Comparison of ENCODE assay signal across 1 cellular context in genomic region chr2:43044093-43044614, GRCh38.
A peak's percentile ranks its signal among the peaks of the same experiment; 100 is the strongest.
TF ChIP-seq lines count a peak whose summit lies in the region.

No MANE protein-coding gene starts in this region.

TF ChIP-seq in HepG2, 621 proteins besides CTCF, POLR2A, EP300 and RAD21 (continued from another document and continues in another):
- TF ChIP-seq ZNF891 (CRISPR knock-in tag; IDR thresholded peaks at IDR 0.05) (peak; percentile 73), NFKB2 (CRISPR knock-in tag; IDR thresholded peaks at IDR 0.05; ENCODE audit: borderline replicate concordance) (no peak; the same call in 1 of the 2 replicates), ZBTB38 (CRISPR knock-in tag; IDR thresholded peaks at IDR 0.05) (peak; percentile 68; the same call in 1 of the 2 replicates), ZNF776 (CRISPR knock-in tag; IDR thresholded peaks at IDR 0.05) (no peak), MYPOP (CRISPR knock-in tag; IDR thresholded peaks at IDR 0.05) (no peak), DR1 (CRISPR knock-in tag; IDR thresholded peaks at IDR 0.05) (no peak), FOXC1 (CRISPR knock-in tag; IDR thresholded peaks at IDR 0.05; ENCODE audit: borderline replicate concordance) (peak; percentile 78), ELF3 (CRISPR knock-in tag; IDR thresholded peaks at IDR 0.05) (no peak), GPN1 (CRISPR knock-in tag; IDR thresholded peaks at IDR 0.05; ENCODE audit: borderline replicate concordance) (no peak), TOE1 (CRISPR knock-in tag; IDR thresholded peaks at IDR 0.05) (no peak), PHF8 (CRISPR knock-in tag; IDR thresholded peaks at IDR 0.05) (0 out of 2 replicates have a peak, but pooled peaks have one; percentile 35), ZNF563 (CRISPR knock-in tag; IDR thresholded peaks at IDR 0.05) (peak; percentile 29; the same call in 1 of the 2 replicates), XBP1 (CRISPR knock-in tag; IDR thresholded peaks at IDR 0.05) (no peak), ZFP62 (CRISPR knock-in tag; IDR thresholded peaks at IDR 0.05) (no peak), RBM39 (IDR thresholded peaks at IDR 0.05; ENCODE audit: low read depth, low read length, poor library complexity, severe bottlenecking) (peak; percentile 26), ZNF597 (CRISPR knock-in tag; IDR thresholded peaks at IDR 0.05) (no peak), SP2 (CRISPR knock-in tag; IDR thresholded peaks at IDR 0.05) (no peak), DNMT3B (CRISPR knock-in tag; conservative IDR thresholded peaks at IDR 0.05) (no peak), KLF16 (CRISPR knock-in tag; IDR thresholded peaks at IDR 0.05) (no peak), ZNF225 (CRISPR knock-in tag; IDR thresholded peaks at IDR 0.05) (0 out of 2 replicates have a peak, but pooled peaks have one; percentile 13), ZNF331 (CRISPR knock-in tag; IDR thresholded peaks at IDR 0.05) (0 out of 2 replicates have a peak, but pooled peaks have one; percentile 6), ATF1 (CRISPR knock-in tag; IDR thresholded peaks at IDR 0.05) (no peak), THYN1 (CRISPR knock-in tag; IDR thresholded peaks at IDR 0.05; ENCODE audit: borderline replicate concordance, low read depth) (no peak), FOXO1 (CRISPR knock-in tag; IDR thresholded peaks at IDR 0.05) (peak; percentile 6; the same call in 1 of the 2 replicates), MTF2 (CRISPR knock-in tag; IDR thresholded peaks at IDR 0.05; ENCODE audit: borderline replicate concordance) (0 out of 2 replicates have a peak, but pooled peaks have one; percentile 28), ARNT (IDR thresholded peaks at IDR 0.05) (no peak), SALL1 (CRISPR knock-in tag; IDR thresholded peaks at IDR 0.05) (peak; percentile 8; the same call in 1 of the 2 replicates), ZNF160 (CRISPR knock-in tag; IDR thresholded peaks at IDR 0.05) (no peak), ZNF138 (CRISPR knock-in tag; IDR thresholded peaks at IDR 0.05; ENCODE audit: low read depth) (no peak), ZNF749 (CRISPR knock-in tag; IDR thresholded peaks at IDR 0.05; ENCODE audit: borderline replicate concordance) (no peak), ZNF780A (CRISPR knock-in tag; IDR thresholded peaks at IDR 0.05) (no peak), MIER3 (CRISPR knock-in tag; IDR thresholded peaks at IDR 0.05; ENCODE audit: borderline replicate concordance) (no peak), ETV5 (CRISPR knock-in tag; IDR thresholded peaks at IDR 0.05; ENCODE audit: borderline replicate concordance) (0 out of 2 replicates have a peak, but pooled peaks have one; percentile 11), CENPT (CRISPR knock-in tag; IDR thresholded peaks at IDR 0.05; ENCODE audit: low read depth) (no peak), ZNF432 (CRISPR knock-in tag; IDR thresholded peaks at IDR 0.05; ENCODE audit: borderline replicate concordance) (no peak), PPARG (CRISPR knock-in tag; conservative IDR thresholded peaks at IDR 0.05) (0 out of 2 replicates have a peak, but pooled peaks have one; percentile 9), AFF4 (CRISPR knock-in tag; IDR thresholded peaks at IDR 0.05) (no peak), ZNF136 (CRISPR knock-in tag; IDR thresholded peaks at IDR 0.05; ENCODE audit: low read depth) (no peak), ZMYM4 (CRISPR knock-in tag; IDR thresholded peaks at IDR 0.05) (0 out of 2 replicates have a peak, but pooled peaks have one; percentile 23), ZNF253 (CRISPR knock-in tag; IDR thresholded peaks at IDR 0.05; ENCODE audit: borderline replicate concordance) (no peak), ZNF230 (CRISPR knock-in tag; IDR thresholded peaks at IDR 0.05) (no peak), SP4 (CRISPR knock-in tag; IDR thresholded peaks at IDR 0.05) (no peak), ZNF326 (CRISPR knock-in tag; IDR thresholded peaks at IDR 0.05; ENCODE audit: borderline replicate concordance) (no peak), RXRB (CRISPR knock-in tag; IDR thresholded peaks at IDR 0.05; ENCODE audit: borderline replicate concordance) (0 out of 2 replicates have a peak, but pooled peaks have one; percentile 9), KDM6A (CRISPR knock-in tag; IDR thresholded peaks at IDR 0.05; ENCODE audit: low read depth) (no peak), ZEB1 (IDR thresholded peaks at IDR 0.05; ENCODE audit: insufficient replicate concordance, low read depth) (no peak), MYNN (CRISPR knock-in tag; IDR thresholded peaks at IDR 0.05; ENCODE audit: low read depth) (no peak), ZNF496 (CRISPR knock-in tag; IDR thresholded peaks at IDR 0.05; ENCODE audit: insufficient replicate concordance) (no peak), SNRNP70 (IDR thresholded peaks at IDR 0.05; ENCODE audit: low read depth, low read length) (no peak), PHF21A (CRISPR knock-in tag; IDR thresholded peaks at IDR 0.05) (0 out of 2 replicates have a peak, but pooled peaks have one; percentile 23)
- TF ChIP-seq, protein P1, sequence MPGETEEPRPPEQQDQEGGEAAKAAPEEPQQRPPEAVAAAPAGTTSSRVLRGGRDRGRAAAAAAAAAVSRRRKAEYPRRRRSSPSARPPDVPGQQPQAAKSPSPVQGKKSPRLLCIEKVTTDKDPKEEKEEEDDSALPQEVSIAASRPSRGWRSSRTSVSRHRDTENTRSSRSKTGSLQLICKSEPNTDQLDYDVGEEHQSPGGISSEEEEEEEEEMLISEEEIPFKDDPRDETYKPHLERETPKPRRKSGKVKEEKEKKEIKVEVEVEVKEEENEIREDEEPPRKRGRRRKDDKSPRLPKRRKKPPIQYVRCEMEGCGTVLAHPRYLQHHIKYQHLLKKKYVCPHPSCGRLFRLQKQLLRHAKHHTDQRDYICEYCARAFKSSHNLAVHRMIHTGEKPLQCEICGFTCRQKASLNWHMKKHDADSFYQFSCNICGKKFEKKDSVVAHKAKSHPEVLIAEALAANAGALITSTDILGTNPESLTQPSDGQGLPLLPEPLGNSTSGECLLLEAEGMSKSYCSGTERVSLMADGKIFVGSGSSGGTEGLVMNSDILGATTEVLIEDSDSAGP (CRISPR knock-in tag; IDR thresholded peaks at IDR 0.05; ENCODE audit: borderline replicate concordance): peak; percentile 27; the same call in 1 of the 2 replicates
- TF ChIP-seq, protein P2, sequence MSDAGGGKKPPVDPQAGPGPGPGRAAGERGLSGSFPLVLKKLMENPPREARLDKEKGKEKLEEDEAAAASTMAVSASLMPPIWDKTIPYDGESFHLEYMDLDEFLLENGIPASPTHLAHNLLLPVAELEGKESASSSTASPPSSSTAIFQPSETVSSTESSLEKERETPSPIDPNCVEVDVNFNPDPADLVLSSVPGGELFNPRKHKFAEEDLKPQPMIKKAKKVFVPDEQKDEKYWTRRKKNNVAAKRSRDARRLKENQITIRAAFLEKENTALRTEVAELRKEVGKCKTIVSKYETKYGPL (CRISPR knock-in tag; IDR thresholded peaks at IDR 0.05): no peak
- TF ChIP-seq, protein P3, sequence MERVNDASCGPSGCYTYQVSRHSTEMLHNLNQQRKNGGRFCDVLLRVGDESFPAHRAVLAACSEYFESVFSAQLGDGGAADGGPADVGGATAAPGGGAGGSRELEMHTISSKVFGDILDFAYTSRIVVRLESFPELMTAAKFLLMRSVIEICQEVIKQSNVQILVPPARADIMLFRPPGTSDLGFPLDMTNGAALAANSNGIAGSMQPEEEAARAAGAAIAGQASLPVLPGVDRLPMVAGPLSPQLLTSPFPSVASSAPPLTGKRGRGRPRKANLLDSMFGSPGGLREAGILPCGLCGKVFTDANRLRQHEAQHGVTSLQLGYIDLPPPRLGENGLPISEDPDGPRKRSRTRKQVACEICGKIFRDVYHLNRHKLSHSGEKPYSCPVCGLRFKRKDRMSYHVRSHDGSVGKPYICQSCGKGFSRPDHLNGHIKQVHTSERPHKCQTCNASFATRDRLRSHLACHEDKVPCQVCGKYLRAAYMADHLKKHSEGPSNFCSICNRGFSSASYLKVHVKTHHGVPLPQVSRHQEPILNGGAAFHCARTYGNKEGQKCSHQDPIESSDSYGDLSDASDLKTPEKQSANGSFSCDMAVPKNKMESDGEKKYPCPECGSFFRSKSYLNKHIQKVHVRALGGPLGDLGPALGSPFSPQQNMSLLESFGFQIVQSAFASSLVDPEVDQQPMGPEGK (CRISPR knock-in tag; IDR thresholded peaks at IDR 0.05): peak; percentile 38; the same call in 1 of the 2 replicates
- TF ChIP-seq, protein P4, sequence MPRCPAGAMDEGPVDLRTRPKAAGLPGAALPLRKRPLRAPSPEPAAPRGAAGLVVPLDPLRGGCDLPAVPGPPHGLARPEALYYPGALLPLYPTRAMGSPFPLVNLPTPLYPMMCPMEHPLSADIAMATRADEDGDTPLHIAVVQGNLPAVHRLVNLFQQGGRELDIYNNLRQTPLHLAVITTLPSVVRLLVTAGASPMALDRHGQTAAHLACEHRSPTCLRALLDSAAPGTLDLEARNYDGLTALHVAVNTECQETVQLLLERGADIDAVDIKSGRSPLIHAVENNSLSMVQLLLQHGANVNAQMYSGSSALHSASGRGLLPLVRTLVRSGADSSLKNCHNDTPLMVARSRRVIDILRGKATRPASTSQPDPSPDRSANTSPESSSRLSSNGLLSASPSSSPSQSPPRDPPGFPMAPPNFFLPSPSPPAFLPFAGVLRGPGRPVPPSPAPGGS (CRISPR knock-in tag; IDR thresholded peaks at IDR 0.05): no peak
- TF ChIP-seq, protein P5, sequence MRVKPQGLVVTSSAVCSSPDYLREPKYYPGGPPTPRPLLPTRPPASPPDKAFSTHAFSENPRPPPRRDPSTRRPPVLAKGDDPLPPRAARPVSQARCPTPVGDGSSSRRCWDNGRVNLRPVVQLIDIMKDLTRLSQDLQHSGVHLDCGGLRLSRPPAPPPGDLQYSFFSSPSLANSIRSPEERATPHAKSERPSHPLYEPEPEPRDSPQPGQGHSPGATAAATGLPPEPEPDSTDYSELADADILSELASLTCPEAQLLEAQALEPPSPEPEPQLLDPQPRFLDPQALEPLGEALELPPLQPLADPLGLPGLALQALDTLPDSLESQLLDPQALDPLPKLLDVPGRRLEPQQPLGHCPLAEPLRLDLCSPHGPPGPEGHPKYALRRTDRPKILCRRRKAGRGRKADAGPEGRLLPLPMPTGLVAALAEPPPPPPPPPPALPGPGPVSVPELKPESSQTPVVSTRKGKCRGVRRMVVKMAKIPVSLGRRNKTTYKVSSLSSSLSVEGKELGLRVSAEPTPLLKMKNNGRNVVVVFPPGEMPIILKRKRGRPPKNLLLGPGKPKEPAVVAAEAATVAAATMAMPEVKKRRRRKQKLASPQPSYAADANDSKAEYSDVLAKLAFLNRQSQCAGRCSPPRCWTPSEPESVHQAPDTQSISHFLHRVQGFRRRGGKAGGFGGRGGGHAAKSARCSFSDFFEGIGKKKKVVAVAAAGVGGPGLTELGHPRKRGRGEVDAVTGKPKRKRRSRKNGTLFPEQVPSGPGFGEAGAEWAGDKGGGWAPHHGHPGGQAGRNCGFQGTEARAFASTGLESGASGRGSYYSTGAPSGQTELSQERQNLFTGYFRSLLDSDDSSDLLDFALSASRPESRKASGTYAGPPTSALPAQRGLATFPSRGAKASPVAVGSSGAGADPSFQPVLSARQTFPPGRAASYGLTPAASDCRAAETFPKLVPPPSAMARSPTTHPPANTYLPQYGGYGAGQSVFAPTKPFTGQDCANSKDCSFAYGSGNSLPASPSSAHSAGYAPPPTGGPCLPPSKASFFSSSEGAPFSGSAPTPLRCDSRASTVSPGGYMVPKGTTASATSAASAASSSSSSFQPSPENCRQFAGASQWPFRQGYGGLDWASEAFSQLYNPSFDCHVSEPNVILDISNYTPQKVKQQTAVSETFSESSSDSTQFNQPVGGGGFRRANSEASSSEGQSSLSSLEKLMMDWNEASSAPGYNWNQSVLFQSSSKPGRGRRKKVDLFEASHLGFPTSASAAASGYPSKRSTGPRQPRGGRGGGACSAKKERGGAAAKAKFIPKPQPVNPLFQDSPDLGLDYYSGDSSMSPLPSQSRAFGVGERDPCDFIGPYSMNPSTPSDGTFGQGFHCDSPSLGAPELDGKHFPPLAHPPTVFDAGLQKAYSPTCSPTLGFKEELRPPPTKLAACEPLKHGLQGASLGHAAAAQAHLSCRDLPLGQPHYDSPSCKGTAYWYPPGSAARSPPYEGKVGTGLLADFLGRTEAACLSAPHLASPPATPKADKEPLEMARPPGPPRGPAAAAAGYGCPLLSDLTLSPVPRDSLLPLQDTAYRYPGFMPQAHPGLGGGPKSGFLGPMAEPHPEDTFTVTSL (CRISPR knock-in tag; IDR thresholded peaks at IDR 0.05; ENCODE audit: borderline replicate concordance): no peak
